18 cellular contexts compared by ENCODE assay signal in the genomic region with DNA sequence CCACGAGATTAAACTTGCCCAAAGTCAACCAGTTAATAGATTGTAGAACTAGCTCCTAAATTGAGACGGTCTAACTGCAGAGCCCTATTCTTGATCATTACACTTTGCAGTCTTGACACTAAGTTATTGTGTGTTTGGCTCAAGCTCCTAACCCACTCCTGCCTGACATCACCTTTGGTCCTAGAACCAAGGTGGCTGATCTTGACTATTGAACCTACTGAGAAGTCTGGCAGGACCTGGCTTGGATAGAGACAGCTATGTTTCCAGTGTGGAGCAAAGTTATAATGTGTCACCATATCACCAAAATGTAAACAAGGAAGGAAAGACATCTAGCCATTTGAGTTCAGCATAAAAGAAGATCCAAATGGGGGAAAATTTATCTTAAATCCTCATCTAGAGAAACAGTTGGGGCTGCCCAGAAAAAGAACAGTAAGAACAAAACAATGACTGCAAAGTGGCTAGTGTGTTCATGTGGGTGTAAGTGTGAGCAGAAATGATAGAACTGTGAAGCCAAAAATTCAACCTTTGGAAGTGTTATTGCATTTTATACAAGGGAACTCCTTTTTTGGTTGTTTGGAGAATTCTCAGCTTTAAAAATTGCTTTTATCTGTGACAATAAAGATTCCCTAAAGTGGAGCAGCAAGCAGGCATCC.
"Had no signal": no experiment of that assay in that cellular context is flagged by ENCODE, and none has a peak within 500 bp of the region (broad histone marks: within the 10 kb centered on the region; RNA-seq: fewer than 3 reads in every experiment).

No MANE protein-coding gene starts in this region.

- H3K9me3 Mint-ChIP-seq: immature natural killer cell; memory B cell; natural killer cell; stimulated activated naive B cell treated with anti-CD40 and anti-IgM and Interleukin-4, amounts not matched to agents 10 μg/mL and 1 μg/mL and 100 μg/mL, for 72 hours had no signal

- H3K36me3 Mint-ChIP-seq: immature natural killer cell; memory B cell; natural killer cell; stimulated activated naive B cell treated with anti-CD40 and anti-IgM and Interleukin-4, amounts not matched to agents 10 μg/mL and 1 μg/mL and 100 μg/mL, for 72 hours had no signal

- H3K27me3 Mint-ChIP-seq: progenitor cell of endocrine pancreas; stimulated activated naive B cell treated with anti-CD40 and anti-IgM and Interleukin-4, amounts not matched to agents 10 μg/mL and 1 μg/mL and 100 μg/mL, for 72 hours had no signal

- ATAC-seq: natural killer cell; pancreas; stimulated activated naive B cell treated with anti-CD40 and anti-IgM and Interleukin-4, amounts not matched to agents 10 μg/mL and 1 μg/mL and 100 μg/mL, for 72 hours had no signal

- H3K27ac Mint-ChIP-seq: immature natural killer cell; memory B cell; natural killer cell; stimulated activated naive B cell treated with anti-CD40 and anti-IgM and Interleukin-4, amounts not matched to agents 10 μg/mL and 1 μg/mL and 100 μg/mL, for 72 hours had no signal

- DNase-seq: cerebellar nuclear complex; dorsolateral prefrontal cortex; effector CD4-positive, alpha-beta T cell; hypothalamus; immature natural killer cell; islet precursor cell; natural killer cell; pancreas; right lobe of liver; small intestine; stimulated activated CD4-positive, alpha-beta T cell treated with anti-CD3 and anti-CD28 coated beads, Interleukin-15, amount 100 ng/mL, for 24 hours; stimulated activated CD4-positive, alpha-beta T cell treated with anti-CD3 and anti-CD28 coated beads, Interleukin-2, amount 100 ng/mL, for 48 hours; stimulated activated naive B cell treated with anti-CD40 and anti-IgM and Interleukin-4, amounts not matched to agents 10 μg/mL and 1 μg/mL and 100 μg/mL, for 72 hours; stomach; substantia nigra; upper lobe of left lung had no signal

- H3K4me3 Mint-ChIP-seq: immature natural killer cell; memory B cell; natural killer cell; stimulated activated naive B cell treated with anti-CD40 and anti-IgM and Interleukin-4, amounts not matched to agents 10 μg/mL and 1 μg/mL and 100 μg/mL, for 72 hours had no signal

- H3K4me1 Mint-ChIP-seq: immature natural killer cell; memory B cell; natural killer cell; stimulated activated naive B cell treated with anti-CD40 and anti-IgM and Interleukin-4, amounts not matched to agents 10 μg/mL and 1 μg/mL and 100 μg/mL, for 72 hours had no signal
